17 cellular contexts compared by ENCODE assay signal in the genomic region with DNA sequence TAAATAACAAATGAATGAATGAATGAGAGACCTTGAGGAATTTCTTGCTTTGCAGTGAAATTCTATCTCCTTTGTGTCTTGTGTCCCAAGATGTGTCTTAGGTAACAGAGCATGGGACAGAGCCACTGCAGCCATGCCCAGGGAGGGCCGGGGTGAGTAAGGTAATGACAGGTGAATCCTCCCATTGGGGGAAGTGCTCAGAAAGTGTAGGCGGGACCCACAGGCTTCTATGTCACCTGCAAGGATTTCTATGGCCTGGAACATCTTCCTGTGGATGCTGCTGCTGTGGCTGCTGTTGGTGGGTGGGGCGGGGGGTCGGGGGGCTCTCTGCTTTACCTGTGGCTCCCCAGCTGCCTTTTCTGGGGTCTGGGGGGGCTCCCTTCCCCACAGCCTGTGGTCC.
DNase-seq lines count a peak whose midpoint lies in the region; ATAC-seq and TF ChIP-seq lines count a peak whose summit lies in the region.
"Had no signal": no experiment of that assay in that cellular context is flagged by ENCODE, and none has a peak within 500 bp of the region (broad histone marks: within the 10 kb centered on the region; RNA-seq: fewer than 3 reads in every experiment).

No MANE protein-coding gene starts in this region.

- H3K9me3 Mint-ChIP-seq in activated CD4-positive, alpha-beta memory T cell treated with anti-CD3 and anti-CD28 coated beads for 36 hours, result no peaks in the 10 kb centered on the region
- H3K9me3 Mint-ChIP-seq in activated CD4-positive, alpha-beta memory T cell treated with anti-CD3 and anti-CD28 coated beads, Interleukin-2, amount 10 ng/mL, durations not matched to agents 7 days and 5 days, result no peaks in the 10 kb centered on the region
- no peaks in the 10 kb centered on the region for H3K9me3 Mint-ChIP-seq in Calu3 (ENCODE audit: low read depth, unreplicated experiment)

- H3K4me3 Mint-ChIP-seq in activated CD4-positive, alpha-beta memory T cell treated with anti-CD3 and anti-CD28 coated beads for 36 hours, result no peak overlapping the region
- H3K4me3 Mint-ChIP-seq in activated CD4-positive, alpha-beta memory T cell treated with anti-CD3 and anti-CD28 coated beads, Interleukin-2, amount 10 ng/mL, durations not matched to agents 7 days and 5 days, result no peak overlapping the region
- no peak overlapping the region for H3K4me3 Mint-ChIP-seq in Calu3 (ENCODE audit: low read depth, unreplicated experiment)

- no TSS peak for BruUV-seq in Calu3 (replicated peaks; lab: Mats Ljungman, UMichigan)

- peak; percentile 6 for DNase-seq in activated CD4-positive, alpha-beta memory T cell treated with anti-CD3 and anti-CD28 coated beads for 36 hours
- no peak for DNase-seq in activated CD4-positive, alpha-beta memory T cell treated with anti-CD3 and anti-CD28 coated beads, Interleukin-2, amount 10 ng/mL, durations not matched to agents 7 days and 5 days
- DNase-seq in D341Med (ENCODE audit: low spot score) (peak; percentile 14), epithelial cell of esophagus (ENCODE audit: low read depth) (peak; percentile 14), posterior vena cava (ENCODE audit: low spot score) (peak; percentile 61), Calu3 (no peak), BE2C (no peak)
- DNase-seq: 8988T, KG1, NCI-H1048, NCI-H146, NCI-H2081 treated with DMSO at 0.1 percent for 48 hours, NCI-H226, NCI-H526, PC-9 had no signal

- no peaks in the 10 kb centered on the region for H3K36me3 ChIP-seq in BE2C

- H3K27ac Mint-ChIP-seq in activated CD4-positive, alpha-beta memory T cell treated with anti-CD3 and anti-CD28 coated beads for 36 hours, result no peak overlapping the region
- no peak overlapping the region for H3K27ac Mint-ChIP-seq in activated CD4-positive, alpha-beta memory T cell treated with anti-CD3 and anti-CD28 coated beads, Interleukin-2, amount 10 ng/mL, durations not matched to agents 7 days and 5 days
- H3K27ac Mint-ChIP-seq in Calu3 (ENCODE audit: unreplicated experiment), result no peak overlapping the region

- H3K4me1 ChIP-seq in BE2C, result no peaks in the 10 kb centered on the region

- no peaks in the 10 kb centered on the region for H3K36me3 Mint-ChIP-seq in activated CD4-positive, alpha-beta memory T cell treated with anti-CD3 and anti-CD28 coated beads for 36 hours
- no peaks in the 10 kb centered on the region for H3K36me3 Mint-ChIP-seq in activated CD4-positive, alpha-beta memory T cell treated with anti-CD3 and anti-CD28 coated beads, Interleukin-2, amount 10 ng/mL, durations not matched to agents 7 days and 5 days (ENCODE audit: low read depth)
- no peaks in the 10 kb centered on the region for H3K36me3 Mint-ChIP-seq in Calu3 (ENCODE audit: insufficient read depth, unreplicated experiment)

- intact Hi-C loops in activated CD4-positive, alpha-beta memory T cell treated with anti-CD3 and anti-CD28 coated beads for 36 hours (cut with micrococcal nuclease), result no loop called here
- intact Hi-C loops in posterior vena cava (cut with DNase I) (no loop called here), Calu3 (cut with micrococcal nuclease; ENCODE audit: unreplicated experiment) (no loop called here)

- no peaks in the 10 kb centered on the region for H3K27me3 ChIP-seq in BE2C

- no peak for ATAC-seq in HG02970 (IDR thresholded peaks at IDR 0.05; ENCODE audit: low FRiP score, unreplicated experiment)
- ATAC-seq: HCT116 had no signal

- CTCF ChIA-PET in activated CD4-positive, alpha-beta memory T cell treated with anti-CD3 and anti-CD28 coated beads for 36 hours (lab: Charles Lee), result no interaction called here
- CTCF ChIA-PET in activated CD4-positive, alpha-beta memory T cell treated with anti-CD3 and anti-CD28 coated beads, Interleukin-2, amount 10 ng/mL, durations not matched to agents 7 days and 5 days (lab: Charles Lee), result no interaction called here
- CTCF ChIA-PET in Calu3 (lab: Charles Lee), result no interaction called here

- H3K4me1 Mint-ChIP-seq in activated CD4-positive, alpha-beta memory T cell treated with anti-CD3 and anti-CD28 coated beads for 36 hours (ENCODE audit: low read depth), result peaks cover 5% of the 10 kb centered on the region
- no peaks in the 10 kb centered on the region for H3K4me1 Mint-ChIP-seq in activated CD4-positive, alpha-beta memory T cell treated with anti-CD3 and anti-CD28 coated beads, Interleukin-2, amount 10 ng/mL, durations not matched to agents 7 days and 5 days
- no peaks in the 10 kb centered on the region for H3K4me1 Mint-ChIP-seq in Calu3 (ENCODE audit: low read depth, unreplicated experiment)

- H3K27me3 Mint-ChIP-seq in activated CD4-positive, alpha-beta memory T cell treated with anti-CD3 and anti-CD28 coated beads for 36 hours, result no peaks in the 10 kb centered on the region
- peaks cover 10% of the 10 kb centered on the region for H3K27me3 Mint-ChIP-seq in activated CD4-positive, alpha-beta memory T cell treated with anti-CD3 and anti-CD28 coated beads, Interleukin-2, amount 10 ng/mL, durations not matched to agents 7 days and 5 days
- H3K27me3 Mint-ChIP-seq in Calu3 (ENCODE audit: unreplicated experiment), result no peaks in the 10 kb centered on the region

- POLR2A ChIA-PET in activated CD4-positive, alpha-beta memory T cell treated with anti-CD3 and anti-CD28 coated beads for 36 hours (lab: Charles Lee), result no interaction called here
- POLR2A ChIA-PET in activated CD4-positive, alpha-beta memory T cell treated with anti-CD3 and anti-CD28 coated beads, Interleukin-2, amount 10 ng/mL, durations not matched to agents 7 days and 5 days (lab: Charles Lee), result no interaction called here

- TF ChIP-seq CTCF in epithelial cell of esophagus (IDR thresholded peaks at IDR 0.05; ENCODE audit: insufficient read depth, low read depth, low read length, missing control alignments) (no peak), Calu3 (IDR thresholded peaks at IDR 0.05; ENCODE audit: unreplicated experiment) (no peak), BE2C (IDR thresholded peaks at IDR 0.05; ENCODE audit: low read depth, low read length) (no peak)

- no peaks in the 10 kb centered on the region for H3K9me3 ChIP-seq in BE2C

- H3K4me3 ChIP-seq in epithelial cell of esophagus (ENCODE audit: low read length), result no peak overlapping the region
- no peak overlapping the region for H3K4me3 ChIP-seq in BE2C (ENCODE audit: low read depth, low read length)
- H3K4me3 ChIP-seq: PC-9 had no signal

Comparison
In these comparisons a context has a peak if more than half of its experiments do, and no peak if none do; other contexts are left out.
1. DNase-seq: peak in activated CD4-positive, alpha-beta memory T cell treated with anti-CD3 and anti-CD28 coated beads for 36 hours (single experiment), D341Med (single experiment), epithelial cell of esophagus (single experiment) and posterior vena cava (single experiment); none in activated CD4-positive, alpha-beta memory T cell treated with anti-CD3 and anti-CD28 coated beads, Interleukin-2, amount 10 ng/mL, durations not matched to agents 7 days and 5 days (single experiment), Calu3 (single experiment) and BE2C (single experiment).